Comparison of ENCODE assay signal across 24 cellular contexts in genomic region chr4:61590881-61591280, GRCh38.
DNase-seq lines count a peak whose midpoint lies in the region; ATAC-seq and TF ChIP-seq lines count a peak whose summit lies in the region.
"Had no signal": no experiment of that assay in that cellular context is flagged by ENCODE, and none has a peak within 500 bp of the region (broad histone marks: within the 10 kb centered on the region; RNA-seq: fewer than 3 reads in every experiment).

No MANE protein-coding gene starts in this region.

- TF ChIP-seq EP300 in Ishikawa (IDR thresholded peaks at IDR 0.05; ENCODE audit: borderline replicate concordance): no peak
- no peak for TF ChIP-seq EP300 in esophagus muscularis mucosa (IDR thresholded peaks at IDR 0.05)

- H3K27ac ChIP-seq in AG04450 (ENCODE audit: low read depth, low read length) (no peak overlapping the region), WERI-Rb-1 (no peak overlapping the region), foreskin keratinocyte (no peak overlapping the region), esophagus muscularis mucosa (replicated peaks in 1 of 4) (no peak overlapping the region)
- H3K27ac ChIP-seq: body of pancreas, neutrophil, SJCRH30, vagina had no signal

- H3K27me3 ChIP-seq in AG04450 (ENCODE audit: control insufficient read depth, insufficient read depth, low read length): no peaks in the 10 kb centered on the region
- H3K27me3 ChIP-seq in WERI-Rb-1 (ENCODE audit: insufficient read depth, low read depth, severe bottlenecking): no peaks in the 10 kb centered on the region
- H3K27me3 ChIP-seq in foreskin keratinocyte: no peaks in the 10 kb centered on the region
- H3K27me3 ChIP-seq in esophagus muscularis mucosa: no peaks in the 10 kb centered on the region
- H3K27me3 ChIP-seq: body of pancreas, neutrophil, SJCRH30, vagina had no signal

- ATAC-seq in foreskin keratinocyte: no peak
- ATAC-seq: body of pancreas, esophagus mucosa, left lobe of liver had no signal

- no peaks in the 10 kb centered on the region for H3K27me3 Mint-ChIP-seq in mesothelial cell of epicardium (ENCODE audit: low read depth)
- H3K27me3 Mint-ChIP-seq: activated naive CD8-positive, alpha-beta T cell treated with anti-CD3 and anti-CD28 coated beads for 36 hours had no signal

- H3K4me1 Mint-ChIP-seq in mesothelial cell of epicardium: peaks cover 7% of the 10 kb centered on the region
- H3K4me1 Mint-ChIP-seq: activated naive CD8-positive, alpha-beta T cell treated with anti-CD3 and anti-CD28 coated beads for 36 hours had no signal

- H3K4me3 ChIP-seq in AG04450 (ENCODE audit: low read depth, low read length) (no peak overlapping the region), WERI-Rb-1 (ENCODE audit: low read depth, low read length) (no peak overlapping the region), esophagus muscularis mucosa (no peak overlapping the region)
- H3K4me3 ChIP-seq: body of pancreas, SJCRH30, vagina had no signal

- WGBS in esophagus muscularis mucosa: 89% methylated on average over 5 of the region's 5 CpGs

- TF ChIP-seq POLR2A in esophagus muscularis mucosa (IDR thresholded peaks at IDR 0.05; ENCODE audit: low read depth): no peak

- POLR2A ChIA-PET in AG04450 (lab: Yijun Ruan, JAX): no interaction called here

- H3K9me3 ChIP-seq in AG04450 (ENCODE audit: control insufficient read depth, insufficient read depth, low read length) (no peaks in the 10 kb centered on the region), WERI-Rb-1 (ENCODE audit: severe bottlenecking) (no peaks in the 10 kb centered on the region), esophagus muscularis mucosa (no peaks in the 10 kb centered on the region)
- H3K9me3 ChIP-seq: body of pancreas, neutrophil, SJCRH30, vagina had no signal

- peaks cover 6% of the 10 kb centered on the region for H3K36me3 Mint-ChIP-seq in mesothelial cell of epicardium
- H3K36me3 Mint-ChIP-seq: activated naive CD8-positive, alpha-beta T cell treated with anti-CD3 and anti-CD28 coated beads for 36 hours had no signal

- DNase-seq in AG04450 (ENCODE audit: low read depth, low spot score) (no peak), WERI-Rb-1 (no peak), foreskin keratinocyte (no peak), A172 (ENCODE audit: low spot score) (no peak), esophagus muscularis mucosa (ENCODE audit: extremely low spot score) (no peak), mesothelial cell of epicardium (ENCODE audit: low spot score in 2 of 2, unreplicated experiment in 2 of 2) (no peak)
- no peak for DNase-seq in effector CD4-positive, alpha-beta T cell
- DNase-seq: activated CD4-positive, CD25-positive, alpha-beta regulatory T cell treated with anti-CD3 and anti-CD28 coated beads, Interleukin-2, amount 50 U/mL, for 72 hours; activated CD8-positive, alpha-beta memory T cell treated with anti-CD3 and anti-CD28 coated beads for 24 hours; activated naive CD8-positive, alpha-beta T cell treated with anti-CD3 and anti-CD28 coated beads for 36 hours; body of pancreas; dermis blood vessel endothelial cell; KG1; NCI-H1092 treated with DMSO at 0.1 percent for 48 hours; NCI-H2081 treated with DMSO at 0.1 percent for 48 hours; NCI-H524 treated with DMSO at 0.1 percent for 48 hours; stimulated activated CD4-positive, alpha-beta T cell treated with anti-CD3 and anti-CD28 coated beads, Interleukin-12 subunit alpha, Interleukin-12 subunit beta, amount 100 ng/mL, for 4 hours; substantia nigra had no signal

- intact Hi-C loops in esophagus muscularis mucosa (cut with DNase I): no loop called here

- no peak overlapping the region for H3K27ac Mint-ChIP-seq in mesothelial cell of epicardium
- H3K27ac Mint-ChIP-seq: activated naive CD8-positive, alpha-beta T cell treated with anti-CD3 and anti-CD28 coated beads for 36 hours had no signal

- no peak overlapping the region for H3K4me3 Mint-ChIP-seq in mesothelial cell of epicardium
- H3K4me3 Mint-ChIP-seq: activated naive CD8-positive, alpha-beta T cell treated with anti-CD3 and anti-CD28 coated beads for 36 hours had no signal

- peak; percentile 19; the same call in 1 of the 2 replicates for TF ChIP-seq CTCF in AG04450 (IDR thresholded peaks at IDR 0.05; ENCODE audit: low read depth, low read length)
- peak; percentile 32; the same call in 1 of the 2 replicates for TF ChIP-seq CTCF in WERI-Rb-1 (IDR thresholded peaks at IDR 0.05; ENCODE audit: low read depth, low read length)
- peak; percentile 51 for TF ChIP-seq CTCF in foreskin keratinocyte (conservative IDR thresholded peaks at IDR 0.05)
- no peak for TF ChIP-seq CTCF in esophagus muscularis mucosa (IDR thresholded peaks at IDR 0.05)
- TF ChIP-seq CTCF in mesothelial cell of epicardium (IDR thresholded peaks at IDR 0.05; ENCODE audit: unreplicated experiment): no peak

- CTCF ChIA-PET in AG04450 (lab: Charles Lee): no interaction called here

- peak; percentile 41; the same call in 1 of the 2 replicates for TF ChIP-seq RAD21 in Ishikawa (IDR thresholded peaks at IDR 0.05; ENCODE audit: low read depth)

- H3K36me3 ChIP-seq in WERI-Rb-1 (no peaks in the 10 kb centered on the region), esophagus muscularis mucosa (no peaks in the 10 kb centered on the region)
- H3K36me3 ChIP-seq: neutrophil, SJCRH30, vagina had no signal

- H3K4me1 ChIP-seq in foreskin keratinocyte: no peaks in the 10 kb centered on the region
- H3K4me1 ChIP-seq in esophagus muscularis mucosa: no peaks in the 10 kb centered on the region
- H3K4me1 ChIP-seq: body of pancreas, SJCRH30, vagina had no signal

- H3K9me3 Mint-ChIP-seq in mesothelial cell of epicardium: peaks cover 6% of the 10 kb centered on the region

TF ChIP-seq in Ishikawa, 13 proteins besides CTCF, POLR2A, EP300 and RAD21:
- TF ChIP-seq CREB1 (IDR thresholded peaks at IDR 0.05; ENCODE audit: low read depth) (no peak), NFIC (IDR thresholded peaks at IDR 0.05) (no peak), ZBTB7A (IDR thresholded peaks at IDR 0.05; ENCODE audit: low read depth) (no peak), TAF1 (IDR thresholded peaks at IDR 0.05; ENCODE audit: low read depth) (no peak), EGR1 (IDR thresholded peaks at IDR 0.05) (no peak), CEBPB (IDR thresholded peaks at IDR 0.05) (no peak), USF1 (IDR thresholded peaks at IDR 0.05) (no peak), YY1 (IDR thresholded peaks at IDR 0.05; ENCODE audit: low read depth) (no peak), FOXM1 (IDR thresholded peaks at IDR 0.05; ENCODE audit: borderline replicate concordance, low read depth) (no peak), TEAD4 (IDR thresholded peaks at IDR 0.05) (no peak), TCF12 (IDR thresholded peaks at IDR 0.05; ENCODE audit: low read depth) (no peak), MAX (IDR thresholded peaks at IDR 0.05) (no peak), REST (IDR thresholded peaks at IDR 0.05; ENCODE audit: low read depth) (no peak)

Comparison
In these comparisons a context has a peak if more than half of its experiments do, and no peak if none do; other contexts are left out.
1. CTCF ChIP-seq: peak in AG04450 (single experiment), WERI-Rb-1 (single experiment) and foreskin keratinocyte (single experiment); none in esophagus muscularis mucosa (0 of 3) and mesothelial cell of epicardium (single experiment).